Comparison of ENCODE assay signal across 13 cellular contexts in genomic region chr2:14631676-14632075, GRCh38. TPM values are rescaled to one million over a fixed set of nuclear protein-coding genes. Genes with fewer than 3 reads are reported as not detected.
A peak's percentile ranks its signal among the peaks of the same experiment; 100 is the strongest.
DNase-seq lines count a peak whose midpoint lies in the region; ATAC-seq and TF ChIP-seq lines count a peak whose summit lies in the region.
"Had no signal": no experiment of that assay in that cellular context is flagged by ENCODE, and none has a peak within 500 bp of the region (broad histone marks: within the 10 kb centered on the region; RNA-seq: fewer than 3 reads in every experiment).

No MANE protein-coding gene starts in this region.

- H3K79me2 ChIP-seq in neural cell (replicated peaks; ENCODE audit: insufficient read depth, low read length), result peaks cover 33% of the 10 kb centered on the region

- H3K27ac ChIP-seq in esophagus squamous epithelium, result peak overlapping the region in 3 of 4 donors; percentile 76 to 86 (median 82)
- H3K27ac ChIP-seq in neural cell (ENCODE audit: low read length), result no peak overlapping the region

- CTCF ChIA-PET in activated CD4-positive, alpha-beta memory T cell treated with anti-CD3 and anti-CD28 coated beads, Interleukin-2, amount 10 ng/mL, durations not matched to agents 7 days and 5 days (lab: Charles Lee), result no interaction called here

- no peaks in the 10 kb centered on the region for H4K20me1 ChIP-seq in neural cell (ENCODE audit: insufficient read depth)

- no peaks in the 10 kb centered on the region for H3K36me3 ChIP-seq in esophagus squamous epithelium
- H3K36me3 ChIP-seq in neural cell (ENCODE audit: insufficient read depth, low read length), result no peaks in the 10 kb centered on the region
- H3K36me3 ChIP-seq: gastroesophageal sphincter had no signal

- peaks cover 4 to 53% (median 17%) of the 10 kb centered on the region in 3 donors for H3K4me1 ChIP-seq in esophagus squamous epithelium

- intact Hi-C loops in esophagus squamous epithelium (cut with DNase I), result no loop called here

- POLR2A ChIA-PET in activated CD4-positive, alpha-beta memory T cell treated with anti-CD3 and anti-CD28 coated beads, Interleukin-2, amount 10 ng/mL, durations not matched to agents 7 days and 5 days (lab: Charles Lee), result no interaction called here

- TF ChIP-seq RAD21 in neural cell (conservative IDR thresholded peaks at IDR 0.05), result no peak

- ATAC-seq in HG03354 (IDR thresholded peaks at IDR 0.05; ENCODE audit: poor library complexity, severe bottlenecking, unreplicated experiment), result no peak
- ATAC-seq in activated T-cell treated with anti-CD3 and anti-CD28 coated beads, Interleukin-2, amount 50 U/mL, for 72 hours (replicated peaks in 1 of 2), result no peak

- H2AFZ ChIP-seq in neural cell (ENCODE audit: low read depth, low read length), result no peak overlapping the region

- H3K9me2 ChIP-seq in neural cell (ENCODE audit: insufficient read depth, low read length), result no peaks in the 10 kb centered on the region

- WGBS in esophagus squamous epithelium, 2 donors, result 33 to 44% methylated on average over 1 of the region's 1 CpG

- H3K4me3 ChIP-seq in esophagus squamous epithelium, result peak overlapping the region; percentile 49 to 74 (median 62)
- peak overlapping the region; percentile 92 for H3K4me3 ChIP-seq in neural cell (ENCODE audit: low read length)

- H3K4me3 Mint-ChIP-seq in T-helper 2 cell treated with Interferon-gamma antibody and Interleukin-4, amounts not matched to agents 5 μg/mL and 100 μg/mL, for 36 hours, result no peak overlapping the region
- H3K4me3 Mint-ChIP-seq in type B pancreatic cell, result peak overlapping the region; percentile 98
- no peak overlapping the region for H3K4me3 Mint-ChIP-seq in activated CD4-positive, alpha-beta memory T cell treated with anti-CD3 and anti-CD28 coated beads, Interleukin-2, amount 10 ng/mL, durations not matched to agents 7 days and 5 days
- peak overlapping the region in 1 of 2 donors; percentile 40 for H3K4me3 Mint-ChIP-seq in activated T-cell treated with anti-CD3 and anti-CD28 coated beads, Interleukin-2, amount 50 U/mL, for 72 hours
- H3K4me3 Mint-ChIP-seq: central memory CD8-positive, alpha-beta T cell had no signal

- H3K27me3 ChIP-seq in esophagus squamous epithelium (peaks cover 0 to 47% (median 0%) of the 10 kb centered on the region in 4 donors), neural cell (ENCODE audit: insufficient read depth, low read depth, low read length) (peaks cover 4% of the 10 kb centered on the region)

- no peaks in the 10 kb centered on the region for H3K4me1 Mint-ChIP-seq in T-helper 2 cell treated with Interferon-gamma antibody and Interleukin-4, amounts not matched to agents 5 μg/mL and 100 μg/mL, for 36 hours (ENCODE audit: low read depth)
- H3K4me1 Mint-ChIP-seq in type B pancreatic cell (ENCODE audit: unreplicated experiment), result peaks cover 4% of the 10 kb centered on the region
- no peaks in the 10 kb centered on the region for H3K4me1 Mint-ChIP-seq in activated CD4-positive, alpha-beta memory T cell treated with anti-CD3 and anti-CD28 coated beads, Interleukin-2, amount 10 ng/mL, durations not matched to agents 7 days and 5 days
- H3K4me1 Mint-ChIP-seq in activated T-cell treated with anti-CD3 and anti-CD28 coated beads, Interleukin-2, amount 50 U/mL, for 72 hours (ENCODE audit: low read depth), result peaks cover 5% of the 10 kb centered on the region
- H3K4me1 Mint-ChIP-seq: central memory CD8-positive, alpha-beta T cell had no signal

- H3K9ac ChIP-seq in neural cell (ENCODE audit: low read length), result peak overlapping the region; percentile 89

- no peak for DNase-seq in T-helper 2 cell treated with Interferon-gamma antibody and Interleukin-4, amounts not matched to agents 5 μg/mL and 100 μg/mL, for 36 hours (ENCODE audit: low spot score)
- DNase-seq in T-helper 2 cell (no peak), esophagus squamous epithelium (lab: John Stamatoyannopoulos, UW) (no peak), type B pancreatic cell (ENCODE audit: extremely low spot score, unreplicated experiment) (no peak)
- no peak for DNase-seq in activated CD4-positive, alpha-beta memory T cell treated with anti-CD3 and anti-CD28 coated beads, Interleukin-2, amount 10 ng/mL, durations not matched to agents 7 days and 5 days
- DNase-seq in activated T-cell treated with anti-CD3 and anti-CD28 coated beads, Interleukin-2, amount 50 U/mL, for 72 hours, result no peak
- DNase-seq: activated T-cell treated with anti-CD3 and anti-CD28 coated beads, Interleukin-2, amount 50 U/mL, for 1 hour; stimulated activated CD4-positive, alpha-beta T cell treated with anti-CD3 and anti-CD28 coated beads, Interleukin-1b, Interleukin-23, amount 100 ng/mL, for 48 hours; stimulated activated naive CD4-positive, alpha-beta T cell had no signal

- no peak for TF ChIP-seq CTCF in esophagus squamous epithelium (IDR thresholded peaks at IDR 0.05)
- TF ChIP-seq CTCF in neural cell (IDR thresholded peaks at IDR 0.05; ENCODE audit: poor library complexity, severe bottlenecking), result no peak
- TF ChIP-seq CTCF in type B pancreatic cell (conservative IDR thresholded peaks at IDR 0.05), result no peak

- TF ChIP-seq POLR2A in esophagus squamous epithelium (IDR thresholded peaks at IDR 0.05), result no peak

- H3K27ac Mint-ChIP-seq in T-helper 2 cell treated with Interferon-gamma antibody and Interleukin-4, amounts not matched to agents 5 μg/mL and 100 μg/mL, for 36 hours, result peak overlapping the region; percentile 31
- H3K27ac Mint-ChIP-seq in type B pancreatic cell, result peak overlapping the region; percentile 55
- no peak overlapping the region for H3K27ac Mint-ChIP-seq in activated CD4-positive, alpha-beta memory T cell treated with anti-CD3 and anti-CD28 coated beads, Interleukin-2, amount 10 ng/mL, durations not matched to agents 7 days and 5 days
- H3K27ac Mint-ChIP-seq in activated T-cell treated with anti-CD3 and anti-CD28 coated beads, Interleukin-2, amount 50 U/mL, for 72 hours, result no peak overlapping the region

- H3K4me2 ChIP-seq in neural cell (ENCODE audit: low read length), result peak overlapping the region; percentile 17

- H3K36me3 Mint-ChIP-seq in T-helper 2 cell treated with Interferon-gamma antibody and Interleukin-4, amounts not matched to agents 5 μg/mL and 100 μg/mL, for 36 hours (ENCODE audit: low read depth), result no peaks in the 10 kb centered on the region
- peaks cover 5% of the 10 kb centered on the region for H3K36me3 Mint-ChIP-seq in type B pancreatic cell
- peaks cover 5% of the 10 kb centered on the region for H3K36me3 Mint-ChIP-seq in activated CD4-positive, alpha-beta memory T cell treated with anti-CD3 and anti-CD28 coated beads, Interleukin-2, amount 10 ng/mL, durations not matched to agents 7 days and 5 days (ENCODE audit: low read depth)
- peaks cover 0 to 2% of the 10 kb centered on the region in 2 donors for H3K36me3 Mint-ChIP-seq in activated T-cell treated with anti-CD3 and anti-CD28 coated beads, Interleukin-2, amount 50 U/mL, for 72 hours (ENCODE audit: insufficient read depth in 2 of 2)

- peaks cover 54% of the 10 kb centered on the region for H3K27me3 Mint-ChIP-seq in T-helper 2 cell treated with Interferon-gamma antibody and Interleukin-4, amounts not matched to agents 5 μg/mL and 100 μg/mL, for 36 hours (ENCODE audit: low read depth)
- H3K27me3 Mint-ChIP-seq in type B pancreatic cell, result peaks cover 51% of the 10 kb centered on the region
- peaks cover 51% of the 10 kb centered on the region for H3K27me3 Mint-ChIP-seq in activated CD4-positive, alpha-beta memory T cell treated with anti-CD3 and anti-CD28 coated beads, Interleukin-2, amount 10 ng/mL, durations not matched to agents 7 days and 5 days
- H3K27me3 Mint-ChIP-seq in activated T-cell treated with anti-CD3 and anti-CD28 coated beads, Interleukin-2, amount 50 U/mL, for 72 hours (ENCODE audit: low read depth), result peaks cover 47% of the 10 kb centered on the region

- H3K9me3 ChIP-seq in esophagus squamous epithelium, result no peaks in the 10 kb centered on the region
- H3K9me3 ChIP-seq in neural cell (ENCODE audit: low read length), result no peaks in the 10 kb centered on the region
- H3K9me3 ChIP-seq: gastroesophageal sphincter had no signal

- H3K9me3 Mint-ChIP-seq in T-helper 2 cell treated with Interferon-gamma antibody and Interleukin-4, amounts not matched to agents 5 μg/mL and 100 μg/mL, for 36 hours, result no peaks in the 10 kb centered on the region
- H3K9me3 Mint-ChIP-seq in type B pancreatic cell, result no peaks in the 10 kb centered on the region
- peaks cover 4% of the 10 kb centered on the region for H3K9me3 Mint-ChIP-seq in activated CD4-positive, alpha-beta memory T cell treated with anti-CD3 and anti-CD28 coated beads, Interleukin-2, amount 10 ng/mL, durations not matched to agents 7 days and 5 days
- H3K9me3 Mint-ChIP-seq in activated T-cell treated with anti-CD3 and anti-CD28 coated beads, Interleukin-2, amount 50 U/mL, for 72 hours, result peaks cover 0 to 2% of the 10 kb centered on the region in 2 donors

- no peak for TF ChIP-seq EP300 in neural cell (conservative IDR thresholded peaks at IDR 0.05; ENCODE audit: poor library complexity, severe bottlenecking)

- H3F3A ChIP-seq in neural cell (ENCODE audit: insufficient read depth, low read length, poor library complexity, severe bottlenecking), result no peaks in the 10 kb centered on the region

RNA-seq across cellular contexts. Expression of gene LRATD1, which starts 0.8 kb away (rescaled TPM):
- 10 to 100 TPM; 41.8 to 56.7 (median 49.9) TPM for total RNA-seq in esophagus squamous epithelium
- polyA plus RNA-seq in neural cell, result 75.3 and 81.4 TPM in 2 replicates
- 112 and 114 TPM in 2 replicates for polyA minus RNA-seq in neural cell
- 21.6 and 52.0 TPM in 2 replicates for total RNA-seq in type B pancreatic cell (ENCODE audit: low replicate concordance)
- total RNA-seq in activated CD4-positive, alpha-beta memory T cell treated with anti-CD3 and anti-CD28 coated beads, Interleukin-2, amount 10 ng/mL, durations not matched to agents 7 days and 5 days, result not detected
- total RNA-seq in activated T-cell treated with anti-CD3 and anti-CD28 coated beads, Interleukin-2, amount 50 U/mL, for 72 hours, result not detected

Comparison
In these comparisons a context has a peak if more than half of its experiments do, and no peak if none do; other contexts are left out.
1. H3K27ac Mint-ChIP-seq: peak in T-helper 2 cell treated with Interferon-gamma antibody and Interleukin-4, amounts not matched to agents 5 μg/mL and 100 μg/mL, for 36 hours (single experiment) and type B pancreatic cell (single experiment); none in activated CD4-positive, alpha-beta memory T cell treated with anti-CD3 and anti-CD28 coated beads, Interleukin-2, amount 10 ng/mL, durations not matched to agents 7 days and 5 days (single experiment) and activated T-cell treated with anti-CD3 and anti-CD28 coated beads, Interleukin-2, amount 50 U/mL, for 72 hours (single experiment).
2. RNA of gene LRATD1, which starts 0.8 kb away (total RNA-seq): 41.8 to 56.7 TPM in esophagus squamous epithelium and 21.6 to 52.0 TPM in type B pancreatic cell; not detected in activated CD4-positive, alpha-beta memory T cell treated with anti-CD3 and anti-CD28 coated beads, Interleukin-2, amount 10 ng/mL, durations not matched to agents 7 days and 5 days and not detected in activated T-cell treated with anti-CD3 and anti-CD28 coated beads, Interleukin-2, amount 50 U/mL, for 72 hours; every median in the first group is over 10 times any median in the second.